In genomic region chr15:43800286-43801136, GRCh38 we compare ENCODE assay signal across 1 cellular context.
TF ChIP-seq lines count a peak whose summit lies in the region.

Gene HYPK (plus strand): TSS chr15:43800599. CDS start chr15:43800623, 24 bp downstream.

TF ChIP-seq in HepG2, 621 proteins besides CTCF, POLR2A, EP300 and RAD21 (continued from another document and continues in another):
- TF ChIP-seq THAP9 (CRISPR knock-in tag; IDR thresholded peaks at IDR 0.05; ENCODE audit: borderline replicate concordance), result peak; percentile 84
- TF ChIP-seq SP2 (CRISPR knock-in tag; IDR thresholded peaks at IDR 0.05), result peak; percentile 68
- TF ChIP-seq STAT5B (CRISPR knock-in tag; IDR thresholded peaks at IDR 0.05), result 0 out of 2 replicates have a peak, but pooled peaks have one; percentile 21
- TF ChIP-seq MIER3 (CRISPR knock-in tag; IDR thresholded peaks at IDR 0.05; ENCODE audit: borderline replicate concordance), result peak; percentile 22; the same call in 1 of the 2 replicates
- no peak for TF ChIP-seq PLRG1 (conservative IDR thresholded peaks at IDR 0.05)
- TF ChIP-seq GMEB1 (CRISPR knock-in tag; IDR thresholded peaks at IDR 0.05; ENCODE audit: borderline replicate concordance), result peak; percentile 79
- peak; percentile 91 for TF ChIP-seq POLR2G (IDR thresholded peaks at IDR 0.05; ENCODE audit: low read depth, low read length)
- peak; percentile 61 for TF ChIP-seq MED1 (CRISPR knock-in tag; IDR thresholded peaks at IDR 0.05)
- TF ChIP-seq ZNF446 (CRISPR knock-in tag; IDR thresholded peaks at IDR 0.05), result no peak
- peak; percentile 62; the same call in 1 of the 2 replicates for TF ChIP-seq CREM (IDR thresholded peaks at IDR 0.05)
- no peak for TF ChIP-seq CREM (CRISPR knock-in tag; IDR thresholded peaks at IDR 0.05)
- no peak for TF ChIP-seq NBN (conservative IDR thresholded peaks at IDR 0.05)
- TF ChIP-seq ZNF589 (CRISPR knock-in tag; conservative IDR thresholded peaks at IDR 0.05), result no peak
- TF ChIP-seq ZNF605 (CRISPR knock-in tag; IDR thresholded peaks at IDR 0.05), result 0 out of 2 replicates have a peak, but pooled peaks have one; percentile 44
- peak; percentile 71; the same call in 1 of the 2 replicates for TF ChIP-seq MXD4 (CRISPR knock-in tag; IDR thresholded peaks at IDR 0.05)
- TF ChIP-seq ZNF607 (CRISPR knock-in tag; IDR thresholded peaks at IDR 0.05; ENCODE audit: borderline replicate concordance), result peak; percentile 67; the same call in 1 of the 2 replicates
- TF ChIP-seq YEATS4 (CRISPR knock-in tag; IDR thresholded peaks at IDR 0.05; ENCODE audit: borderline replicate concordance), result peak; percentile 47; the same call in 1 of the 2 replicates
- no peak for TF ChIP-seq ZBTB20 (CRISPR knock-in tag; IDR thresholded peaks at IDR 0.05; ENCODE audit: borderline replicate concordance, low read depth)
- TF ChIP-seq YEATS2 (CRISPR knock-in tag; IDR thresholded peaks at IDR 0.05; ENCODE audit: borderline replicate concordance), result peak; percentile 67; the same call in 1 of the 2 replicates
- TF ChIP-seq NR2F2 (IDR thresholded peaks at IDR 0.05; ENCODE audit: borderline replicate concordance, low read depth), result no peak
- no peak for TF ChIP-seq ZNF337 (CRISPR knock-in tag; IDR thresholded peaks at IDR 0.05; ENCODE audit: borderline replicate concordance, low read depth)
- TF ChIP-seq MAF1 (CRISPR knock-in tag; IDR thresholded peaks at IDR 0.05; ENCODE audit: borderline replicate concordance), result no peak
- TF ChIP-seq JUND (CRISPR knock-in tag; IDR thresholded peaks at IDR 0.05), result 0 out of 2 replicates have a peak, but pooled peaks have one; percentile 22
- peak; percentile 75; the same call in 1 of the 2 replicates for TF ChIP-seq ZFP36L1 (CRISPR knock-in tag; IDR thresholded peaks at IDR 0.05)
- TF ChIP-seq NR2C2 (CRISPR knock-in tag; IDR thresholded peaks at IDR 0.05; ENCODE audit: borderline replicate concordance), result no peak
- TF ChIP-seq SIN3A (IDR thresholded peaks at IDR 0.05; ENCODE audit: borderline replicate concordance, low read depth, low read length), result peak; percentile 77; the same call in 1 of the 2 replicates
- no peak for TF ChIP-seq NR2F6 (IDR thresholded peaks at IDR 0.05)
- TF ChIP-seq NR2F6 (CRISPR knock-in tag; IDR thresholded peaks at IDR 0.05), result 0 out of 2 replicates have a peak, but pooled peaks have one; percentile 8
- 0 out of 2 replicates have a peak, but pooled peaks have one; percentile 20 for TF ChIP-seq ZBTB44 (CRISPR knock-in tag; IDR thresholded peaks at IDR 0.05)
- TF ChIP-seq ZBTB26 (CRISPR knock-in tag; IDR thresholded peaks at IDR 0.05; ENCODE audit: borderline replicate concordance), result no peak
- TF ChIP-seq SNAI1 (CRISPR knock-in tag; IDR thresholded peaks at IDR 0.05; ENCODE audit: borderline replicate concordance), result peak; percentile 83; the same call in 1 of the 2 replicates
- TF ChIP-seq GATAD1 (CRISPR knock-in tag; IDR thresholded peaks at IDR 0.05), result peak; percentile 82
- no peak for TF ChIP-seq PRPF4 (IDR thresholded peaks at IDR 0.05; ENCODE audit: low read depth, low read length, poor library complexity, severe bottlenecking)
- no peak for TF ChIP-seq EEA1 (CRISPR knock-in tag; IDR thresholded peaks at IDR 0.05; ENCODE audit: borderline replicate concordance)
- peak; percentile 91 for TF ChIP-seq ELF1 (CRISPR knock-in tag; IDR thresholded peaks at IDR 0.05)
- TF ChIP-seq MIXL1 (CRISPR knock-in tag; IDR thresholded peaks at IDR 0.05), result no peak
- 0 out of 2 replicates have a peak, but pooled peaks have one; percentile 32 for TF ChIP-seq ZNF296 (CRISPR knock-in tag; conservative IDR thresholded peaks at IDR 0.05)
- peak; percentile 65; the same call in 1 of the 2 replicates for TF ChIP-seq ZBTB38 (CRISPR knock-in tag; IDR thresholded peaks at IDR 0.05)
- TF ChIP-seq ZNF547 (CRISPR knock-in tag; IDR thresholded peaks at IDR 0.05), result peak; percentile 57; the same call in 1 of the 2 replicates
- TF ChIP-seq MNT (IDR thresholded peaks at IDR 0.05), result peak; percentile 37; the same call in 1 of the 2 replicates
- no peak for TF ChIP-seq HHEX (CRISPR knock-in tag; IDR thresholded peaks at IDR 0.05)
- 0 out of 2 replicates have a peak, but pooled peaks have one; percentile 27 for TF ChIP-seq ZKSCAN8 (CRISPR knock-in tag; IDR thresholded peaks at IDR 0.05; ENCODE audit: borderline replicate concordance)
- no peak for TF ChIP-seq TCF7L2 (IDR thresholded peaks at IDR 0.05; ENCODE audit: low read depth, low read length)
- TF ChIP-seq ZNF704 (CRISPR knock-in tag; IDR thresholded peaks at IDR 0.05; ENCODE audit: borderline replicate concordance), result peak; percentile 53; the same call in 1 of the 2 replicates
- TF ChIP-seq TARDBP (CRISPR knock-in tag; IDR thresholded peaks at IDR 0.05), result peak; percentile 78
- peak; percentile 13; the same call in 1 of the 2 replicates for TF ChIP-seq ZNF138 (CRISPR knock-in tag; IDR thresholded peaks at IDR 0.05; ENCODE audit: low read depth)
- TF ChIP-seq ATF2 (CRISPR knock-in tag; IDR thresholded peaks at IDR 0.05), result 0 out of 2 replicates have a peak, but pooled peaks have one; percentile 14
- no peak for TF ChIP-seq ZBED4 (CRISPR knock-in tag; IDR thresholded peaks at IDR 0.05; ENCODE audit: borderline replicate concordance)
- TF ChIP-seq THAP7 (CRISPR knock-in tag; IDR thresholded peaks at IDR 0.05), result peak; percentile 54; the same call in 1 of the 2 replicates
- no peak for TF ChIP-seq NFE2L1 (CRISPR knock-in tag; IDR thresholded peaks at IDR 0.05; ENCODE audit: borderline replicate concordance)
- peak; percentile 84 for TF ChIP-seq THAP11 (CRISPR knock-in tag; IDR thresholded peaks at IDR 0.05)
- peak; percentile 44 for TF ChIP-seq MED8 (CRISPR knock-in tag; IDR thresholded peaks at IDR 0.05; ENCODE audit: insufficient replicate concordance)
